ENCODE assay signal across 8 cellular contexts in genomic region chr6:7727150-7727950, GRCh38. TPM values are rescaled to one million over a fixed set of nuclear protein-coding genes. Genes with fewer than 3 reads are reported as not detected.
DNase-seq lines count a peak whose midpoint lies in the region; ATAC-seq and TF ChIP-seq lines count a peak whose summit lies in the region.

No MANE protein-coding gene starts in this region.

- no peak for ATAC-seq in natural killer cell

- peaks cover 75% of the 10 kb centered on the region for H3K27me3 Mint-ChIP-seq in activated CD4-positive, alpha-beta memory T cell treated with anti-CD3 and anti-CD28 coated beads for 36 hours
- peaks cover 77% of the 10 kb centered on the region for H3K27me3 Mint-ChIP-seq in activated CD4-positive, alpha-beta memory T cell treated with anti-CD3 and anti-CD28 coated beads, Interleukin-2, amount 10 ng/mL, durations not matched to agents 7 days and 5 days
- H3K27me3 Mint-ChIP-seq in natural killer cell (ENCODE audit: low read depth in 2 of 2), result peaks cover 46 to 64% of the 10 kb centered on the region in 2 donors

- H3K27ac ChIP-seq in ectodermal cell (ENCODE audit: insufficient read depth, low read depth, low read length, poor library complexity, severe bottlenecking), result no peak overlapping the region

- H3K36me3 ChIP-seq in ectodermal cell (ENCODE audit: control insufficient read depth, insufficient read depth, low read length), result no peaks in the 10 kb centered on the region

- H3K4me3 Mint-ChIP-seq in activated CD4-positive, alpha-beta memory T cell treated with anti-CD3 and anti-CD28 coated beads for 36 hours, result peak overlapping the region; percentile 37
- no peak overlapping the region for H3K4me3 Mint-ChIP-seq in activated CD4-positive, alpha-beta memory T cell treated with anti-CD3 and anti-CD28 coated beads, Interleukin-2, amount 10 ng/mL, durations not matched to agents 7 days and 5 days
- H3K4me3 Mint-ChIP-seq in natural killer cell, result peak overlapping the region; percentile 49

- no peak overlapping the region for H3K27ac Mint-ChIP-seq in activated CD4-positive, alpha-beta memory T cell treated with anti-CD3 and anti-CD28 coated beads for 36 hours
- no peak overlapping the region for H3K27ac Mint-ChIP-seq in activated CD4-positive, alpha-beta memory T cell treated with anti-CD3 and anti-CD28 coated beads, Interleukin-2, amount 10 ng/mL, durations not matched to agents 7 days and 5 days
- H3K27ac Mint-ChIP-seq in natural killer cell, result no peak overlapping the region

- H3K27me3 ChIP-seq in ectodermal cell (ENCODE audit: control insufficient read depth, insufficient read depth, low read length, poor library complexity, severe bottlenecking), result peaks cover 93% of the 10 kb centered on the region

- peaks cover 19% of the 10 kb centered on the region for H3K4me1 ChIP-seq in ectodermal cell (ENCODE audit: control insufficient read depth, insufficient read depth, low read length)

- peaks cover 14% of the 10 kb centered on the region for H3K4me1 Mint-ChIP-seq in activated CD4-positive, alpha-beta memory T cell treated with anti-CD3 and anti-CD28 coated beads for 36 hours (ENCODE audit: low read depth)
- H3K4me1 Mint-ChIP-seq in activated CD4-positive, alpha-beta memory T cell treated with anti-CD3 and anti-CD28 coated beads, Interleukin-2, amount 10 ng/mL, durations not matched to agents 7 days and 5 days, result peaks cover 21% of the 10 kb centered on the region
- H3K4me1 Mint-ChIP-seq in natural killer cell, result peaks cover 0 to 13% of the 10 kb centered on the region in 2 donors

- no peak for TF ChIP-seq CTCF in natural killer cell (IDR thresholded peaks at IDR 0.05)

- 0 to 1% methylated on average over 86 of the region's 86 CpGs for WGBS in ectodermal cell, 2 experiments

- CTCF ChIA-PET in activated CD4-positive, alpha-beta memory T cell treated with anti-CD3 and anti-CD28 coated beads for 36 hours (lab: Charles Lee), result interaction anchor here (1.0 to 1.1 kb wide), 2 partner anchors 29 to 492 kb away, joined by 3 read pairs; no protein-coding TSS in a partner anchor
- CTCF ChIA-PET in activated CD4-positive, alpha-beta memory T cell treated with anti-CD3 and anti-CD28 coated beads, Interleukin-2, amount 10 ng/mL, durations not matched to agents 7 days and 5 days (lab: Charles Lee), result no interaction called here

- H3K36me3 Mint-ChIP-seq in activated CD4-positive, alpha-beta memory T cell treated with anti-CD3 and anti-CD28 coated beads for 36 hours, result no peaks in the 10 kb centered on the region
- H3K36me3 Mint-ChIP-seq in activated CD4-positive, alpha-beta memory T cell treated with anti-CD3 and anti-CD28 coated beads, Interleukin-2, amount 10 ng/mL, durations not matched to agents 7 days and 5 days (ENCODE audit: low read depth), result no peaks in the 10 kb centered on the region
- no peaks in the 10 kb centered on the region for H3K36me3 Mint-ChIP-seq in natural killer cell

- no peaks in the 10 kb centered on the region for H3K9me3 ChIP-seq in ectodermal cell (ENCODE audit: control insufficient read depth, low read length)

- DNase-seq in activated CD4-positive, alpha-beta memory T cell treated with anti-CD3 and anti-CD28 coated beads for 36 hours, result no peak
- no peak for DNase-seq in activated CD4-positive, alpha-beta memory T cell treated with anti-CD3 and anti-CD28 coated beads, Interleukin-2, amount 10 ng/mL, durations not matched to agents 7 days and 5 days
- DNase-seq in NCI-H748 (lab: John Stamatoyannopoulos, UW; ENCODE audit: unreplicated experiment), result peak; percentile 70
- no peak for DNase-seq in natural killer cell
- no peak for DNase-seq in GF-D8 (lab: John Stamatoyannopoulos, UW)
- DNase-seq in posterior vena cava (ENCODE audit: low spot score), result no peak
- no peak for DNase-seq in kidney glomerular epithelial cell (lab: John Stamatoyannopoulos, UW)

- intact Hi-C loops in activated CD4-positive, alpha-beta memory T cell treated with anti-CD3 and anti-CD28 coated beads for 36 hours (cut with micrococcal nuclease), result loop anchor here (5.0 kb wide), 1 partner anchor 185 kb away; the partner anchor contains the start of gene TXNDC5
- intact Hi-C loops in natural killer cell (cut with micrococcal nuclease) (no loop called here), posterior vena cava (cut with DNase I) (loop anchor here in 1 of 2 donors (5.0 kb wide), 1 partner anchor 275 kb away; no protein-coding TSS in a partner anchor)

- POLR2A ChIA-PET in activated CD4-positive, alpha-beta memory T cell treated with anti-CD3 and anti-CD28 coated beads for 36 hours (lab: Charles Lee), result no interaction called here
- POLR2A ChIA-PET in activated CD4-positive, alpha-beta memory T cell treated with anti-CD3 and anti-CD28 coated beads, Interleukin-2, amount 10 ng/mL, durations not matched to agents 7 days and 5 days (lab: Charles Lee), result no interaction called here

- H3K4me3 ChIP-seq in ectodermal cell (ENCODE audit: insufficient read depth, low read depth, low read length), result peak overlapping the region; percentile 42

- no peaks in the 10 kb centered on the region for H3K9me3 Mint-ChIP-seq in activated CD4-positive, alpha-beta memory T cell treated with anti-CD3 and anti-CD28 coated beads for 36 hours
- no peaks in the 10 kb centered on the region for H3K9me3 Mint-ChIP-seq in activated CD4-positive, alpha-beta memory T cell treated with anti-CD3 and anti-CD28 coated beads, Interleukin-2, amount 10 ng/mL, durations not matched to agents 7 days and 5 days
- no peaks in the 10 kb centered on the region for H3K9me3 Mint-ChIP-seq in natural killer cell

RNA-seq across cellular contexts. Expression of gene BMP6, which starts 1.5 kb away (rescaled TPM):
- under 1 TPM; 0.40 to 0.46 TPM for total RNA-seq in activated CD4-positive, alpha-beta memory T cell treated with anti-CD3 and anti-CD28 coated beads for 36 hours
- not detected for total RNA-seq in activated CD4-positive, alpha-beta memory T cell treated with anti-CD3 and anti-CD28 coated beads, Interleukin-2, amount 10 ng/mL, durations not matched to agents 7 days and 5 days
- polyA plus RNA-seq in ectodermal cell (2013, experiment 1 of 4), result 0.41 TPM
- polyA plus RNA-seq in ectodermal cell (2013, experiment 2 of 4), result 0.21 TPM
- polyA plus RNA-seq in ectodermal cell (2013, experiment 3 of 4), result 0.32 TPM
- 0.24 TPM for polyA plus RNA-seq in ectodermal cell (2013, experiment 4 of 4)
- total RNA-seq in natural killer cell (1 to 10 TPM in 1 of 3 donors, under 1 TPM in 2; 0.25 to 2.6 (median 0.73) TPM), posterior vena cava (1 to 10 TPM; 2.0 to 5.7 TPM)
